1 cellular context compared by ENCODE assay signal in genomic region chr20:49219091-49219923, GRCh38.
TF ChIP-seq lines count a peak whose summit lies in the region.

TSS of gene DDX27 (plus strand) at chr20:49219416. CDS start at chr20:49219449, 33 bp downstream.

TF ChIP-seq in HepG2, 621 proteins besides CTCF, POLR2A, EP300 and RAD21 (continued from another document and continues in another):
- TF ChIP-seq ZHX2 (IDR thresholded peaks at IDR 0.05; ENCODE audit: low read depth) (peak; percentile 95), ZHX2 (CRISPR knock-in tag; IDR thresholded peaks at IDR 0.05; ENCODE audit: borderline replicate concordance) (no peak), KDM2A (CRISPR knock-in tag; IDR thresholded peaks at IDR 0.05; ENCODE audit: borderline replicate concordance, low read depth) (peak; percentile 93), ZNF296 (CRISPR knock-in tag; conservative IDR thresholded peaks at IDR 0.05) (no peak), TRIM24 (CRISPR knock-in tag; IDR thresholded peaks at IDR 0.05) (peak; percentile 14; the same call in 1 of the 2 replicates), MZF1 (CRISPR knock-in tag; IDR thresholded peaks at IDR 0.05; ENCODE audit: borderline replicate concordance) (no peak), DBP (CRISPR knock-in tag; IDR thresholded peaks at IDR 0.05; ENCODE audit: not compliant biosample characterization) (peak; percentile 48), KLF9 (CRISPR knock-in tag; IDR thresholded peaks at IDR 0.05; ENCODE audit: low read depth) (peak; percentile 79; the same call in 1 of the 2 replicates), TSC22D2 (CRISPR knock-in tag; IDR thresholded peaks at IDR 0.05; ENCODE audit: borderline replicate concordance) (no peak; the same call in 1 of the 2 replicates), ZNF83 (CRISPR knock-in tag; IDR thresholded peaks at IDR 0.05; ENCODE audit: borderline replicate concordance) (0 out of 2 replicates have a peak, but pooled peaks have one; percentile 56), ZNF772 (CRISPR knock-in tag; IDR thresholded peaks at IDR 0.05) (peak; percentile 97), ZFYVE20 (CRISPR knock-in tag; IDR thresholded peaks at IDR 0.05; ENCODE audit: borderline replicate concordance, low read depth) (no peak), ZNF839 (CRISPR knock-in tag; IDR thresholded peaks at IDR 0.05; ENCODE audit: borderline replicate concordance) (peak; percentile 88), TERF1 (CRISPR knock-in tag; IDR thresholded peaks at IDR 0.05) (0 out of 2 replicates have a peak, but pooled peaks have one; percentile 41), SP140L (CRISPR knock-in tag; IDR thresholded peaks at IDR 0.05; ENCODE audit: borderline replicate concordance) (no peak), KLF16 (CRISPR knock-in tag; IDR thresholded peaks at IDR 0.05) (peak in 1 of 2 experiments; percentile 92; a peak in 2 of 4 replicates), ZMAT5 (CRISPR knock-in tag; IDR thresholded peaks at IDR 0.05; ENCODE audit: borderline replicate concordance, low read depth) (no peak), KAT7 (CRISPR knock-in tag; IDR thresholded peaks at IDR 0.05; ENCODE audit: borderline replicate concordance) (peak; percentile 98), ZNF34 (CRISPR knock-in tag; IDR thresholded peaks at IDR 0.05; ENCODE audit: borderline replicate concordance) (no peak), HINFP (CRISPR knock-in tag; IDR thresholded peaks at IDR 0.05; ENCODE audit: low read depth) (peak; percentile 97), SSRP1 (CRISPR knock-in tag; IDR thresholded peaks at IDR 0.05) (peak; percentile 84; the same call in 1 of the 2 replicates), TBP (CRISPR knock-in tag; IDR thresholded peaks at IDR 0.05) (no peak), ZSCAN12 (CRISPR knock-in tag; IDR thresholded peaks at IDR 0.05) (no peak), ZNF20 (CRISPR knock-in tag; IDR thresholded peaks at IDR 0.05) (no peak), GABPA (IDR thresholded peaks at IDR 0.05; ENCODE audit: low read depth, low read length) (peak; percentile 93), GABPA (CRISPR knock-in tag; IDR thresholded peaks at IDR 0.05; ENCODE audit: low read depth) (peak; percentile 99), ZNF180 (CRISPR knock-in tag; IDR thresholded peaks at IDR 0.05; ENCODE audit: borderline replicate concordance, low read depth) (no peak), ZNF605 (CRISPR knock-in tag; IDR thresholded peaks at IDR 0.05) (peak; percentile 84), KDM4B (CRISPR knock-in tag; IDR thresholded peaks at IDR 0.05) (no peak), STAG1 (CRISPR knock-in tag; IDR thresholded peaks at IDR 0.05) (no peak), RORA (CRISPR knock-in tag; IDR thresholded peaks at IDR 0.05) (no peak), SETDB1 (CRISPR knock-in tag; IDR thresholded peaks at IDR 0.05; ENCODE audit: borderline replicate concordance) (no peak), ZNF431 (CRISPR knock-in tag; IDR thresholded peaks at IDR 0.05; ENCODE audit: borderline replicate concordance, low read depth) (no peak), IRF1 (CRISPR knock-in tag; IDR thresholded peaks at IDR 0.05; ENCODE audit: low read depth) (no peak), GMEB1 (CRISPR knock-in tag; IDR thresholded peaks at IDR 0.05; ENCODE audit: borderline replicate concordance) (peak; percentile 84; the same call in 1 of the 2 replicates), ZNF232 (CRISPR knock-in tag; IDR thresholded peaks at IDR 0.05; ENCODE audit: borderline replicate concordance) (peak; percentile 91; the same call in 1 of the 2 replicates), ETV6 (CRISPR knock-in tag; conservative IDR thresholded peaks at IDR 0.05) (peak; percentile 70; the same call in 1 of the 2 replicates), ELF4 (CRISPR knock-in tag; IDR thresholded peaks at IDR 0.05; ENCODE audit: borderline replicate concordance) (peak; percentile 97), ISL2 (CRISPR knock-in tag; IDR thresholded peaks at IDR 0.05) (peak; percentile 80), SRSF9 (IDR thresholded peaks at IDR 0.05; ENCODE audit: borderline replicate concordance, insufficient read depth, low read depth, low read length, poor library complexity, severe bottlenecking) (no peak), STAT6 (CRISPR knock-in tag; IDR thresholded peaks at IDR 0.05; ENCODE audit: borderline replicate concordance) (peak; percentile 97), ZNF18 (CRISPR knock-in tag; IDR thresholded peaks at IDR 0.05; ENCODE audit: insufficient replicate concordance) (no peak), PLSCR1 (CRISPR knock-in tag; IDR thresholded peaks at IDR 0.05; ENCODE audit: borderline replicate concordance) (no peak), MAZ (IDR thresholded peaks at IDR 0.05; ENCODE audit: borderline replicate concordance, low read depth, low read length) (peak; percentile 88; the same call in 1 of the 2 replicates), MAZ (CRISPR knock-in tag; IDR thresholded peaks at IDR 0.05; ENCODE audit: low read depth) (peak; percentile 94)
